In the genomic region with DNA sequence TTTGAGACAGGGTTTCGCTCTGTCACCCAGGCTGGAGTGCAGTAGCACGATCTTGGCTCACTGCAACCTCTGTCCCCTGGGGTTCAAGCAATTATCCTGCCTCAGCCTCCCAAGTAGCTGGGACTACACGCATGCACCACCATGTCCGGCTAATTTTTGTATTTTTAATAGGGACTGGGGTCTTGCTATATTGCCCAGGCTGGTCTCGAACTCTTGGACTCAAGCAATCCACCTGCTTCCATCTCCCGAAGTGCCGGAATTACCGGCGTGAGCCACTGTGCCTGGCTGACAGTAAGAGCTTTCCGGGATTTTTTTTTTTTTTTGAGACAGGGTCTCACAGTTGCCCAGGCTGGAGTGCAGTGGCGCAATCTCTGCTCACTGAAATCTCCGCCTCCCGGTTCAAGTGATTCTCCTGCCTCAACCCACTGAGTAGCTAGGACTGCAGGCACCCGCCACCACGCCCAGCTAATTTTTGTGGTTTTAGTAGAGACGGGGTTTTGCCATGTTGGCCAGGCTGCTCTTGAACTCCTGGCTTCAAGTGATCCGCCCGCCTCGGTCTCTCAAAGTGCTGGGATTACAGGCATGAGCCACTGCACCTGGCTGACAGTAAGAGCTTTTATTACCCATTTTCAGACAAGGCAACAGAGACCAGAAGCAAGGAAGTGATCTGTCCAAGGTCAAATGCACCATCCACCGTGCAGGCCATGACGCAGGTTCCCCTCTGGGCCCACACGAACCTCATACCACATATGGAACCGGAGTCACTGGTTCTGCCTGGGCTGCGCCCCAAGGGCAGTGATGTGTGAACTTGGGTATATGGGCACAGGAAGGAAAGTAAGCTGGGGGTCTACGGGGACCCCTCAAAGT, we compare ENCODE assay signal across 9 cellular contexts. TPM values are rescaled to one million over a fixed set of nuclear protein-coding genes. Genes with fewer than 3 reads are reported as not detected.
DNase-seq lines count a peak whose midpoint lies in the region; ATAC-seq, FAIRE-seq and TF ChIP-seq lines count a peak whose summit lies in the region.
"Had no signal": no experiment of that assay in that cellular context is flagged by ENCODE, and none has a peak within 500 bp of the region (broad histone marks: within the 10 kb centered on the region; RNA-seq: fewer than 3 reads in every experiment).

No MANE protein-coding gene starts in this region.

- POLR2A ChIA-PET in T-cell (lab: Charles Lee) = interaction anchor here (0.5 to 0.6 kb wide), 5 partner anchors 7 to 57 kb away, joined by 3 to 9 read pairs (median 4); no protein-coding TSS in a partner anchor

- peaks cover 62% of the 10 kb centered on the region for H3K4me1 Mint-ChIP-seq in activated naive CD4-positive, alpha-beta T cell treated with anti-CD3 and anti-CD28 coated beads for 36 hours (ENCODE audit: low read depth)
- peaks cover 60 to 88% (median 86%) of the 10 kb centered on the region in 3 donors for H3K4me1 Mint-ChIP-seq in T-cell

- H3K27me3 Mint-ChIP-seq in activated naive CD4-positive, alpha-beta T cell treated with anti-CD3 and anti-CD28 coated beads for 36 hours (ENCODE audit: low read depth) = no peaks in the 10 kb centered on the region
- no peaks in the 10 kb centered on the region for H3K27me3 Mint-ChIP-seq in T-cell

- peak overlapping the region; percentile 98 for H3K27ac ChIP-seq in thymus (ENCODE audit: low read depth)

- TF ChIP-seq CTCF in fibroblast of villous mesenchyme (IDR thresholded peaks at IDR 0.05; ENCODE audit: insufficient read depth, low read depth, low read length) = no peak

- peaks cover 38% of the 10 kb centered on the region for H3K36me3 ChIP-seq in thymus (ENCODE audit: control insufficient read depth, insufficient read depth)

- H3K4me3 Mint-ChIP-seq in activated naive CD4-positive, alpha-beta T cell treated with anti-CD3 and anti-CD28 coated beads for 36 hours = peak overlapping the region; percentile 63
- peak overlapping the region; percentile 14 to 69 (median 49) for H3K4me3 Mint-ChIP-seq in T-cell

- no peaks in the 10 kb centered on the region for H3K9me3 ChIP-seq in thymus (ENCODE audit: control insufficient read depth)

- CTCF ChIA-PET in activated naive CD4-positive, alpha-beta T cell treated with anti-CD3 and anti-CD28 coated beads for 36 hours (lab: Charles Lee) = interaction anchor here (0.6 to 2.1 kb wide), 6 partner anchors 14 to 48 kb away, joined by 3 to 9 read pairs (median 4); partner anchors contain the start of gene IL27RA
- CTCF ChIA-PET in T-cell (lab: Charles Lee) = interaction anchor here in 1 of 2 donors (0.6 kb wide), 1 partner anchor 92 kb away, joined by 6 read pairs; no protein-coding TSS in a partner anchor

- peak overlapping the region; percentile 98 for H3K27ac Mint-ChIP-seq in activated naive CD4-positive, alpha-beta T cell treated with anti-CD3 and anti-CD28 coated beads for 36 hours
- peak overlapping the region; percentile 97 to 98 for H3K27ac Mint-ChIP-seq in T-cell

- H3K9me3 Mint-ChIP-seq in activated naive CD4-positive, alpha-beta T cell treated with anti-CD3 and anti-CD28 coated beads for 36 hours = no peaks in the 10 kb centered on the region
- H3K9me3 Mint-ChIP-seq in T-cell = no peaks in the 10 kb centered on the region

- FAIRE-seq in H54 (lab: Jason Lieb, UNC) = no peak

- intact Hi-C loops in activated naive CD4-positive, alpha-beta T cell treated with anti-CD3 and anti-CD28 coated beads for 36 hours (cut with micrococcal nuclease) = no loop called here

- TF ChIP-seq POLR2A in H54 (IDR thresholded peaks at IDR 0.05; ENCODE audit: low read depth, low read length) = no peak

- 86% methylated on average over 25 of the region's 25 CpGs for WGBS in thymus

- ATAC-seq in T-cell (replicated peaks in 1 of 4) (no peak), GM19395 (IDR thresholded peaks at IDR 0.05; ENCODE audit: unreplicated experiment) (no peak)

- H3K4me3 ChIP-seq in fibroblast of villous mesenchyme (ENCODE audit: low read depth, low read length) = no peak overlapping the region
- H3K4me3 ChIP-seq in thymus (ENCODE audit: low read length) = no peak overlapping the region

- H3K36me3 Mint-ChIP-seq in activated naive CD4-positive, alpha-beta T cell treated with anti-CD3 and anti-CD28 coated beads for 36 hours (ENCODE audit: low read depth) = peaks cover 10% of the 10 kb centered on the region
- peaks cover 15% of the 10 kb centered on the region for H3K36me3 Mint-ChIP-seq in T-cell

- H3K27me3 ChIP-seq in thymus (ENCODE audit: control insufficient read depth, insufficient read depth) = no peaks in the 10 kb centered on the region

- DNase-seq in activated naive CD4-positive, alpha-beta T cell treated with anti-CD3 and anti-CD28 coated beads for 36 hours = peak; percentile 41
- DNase-seq in activated naive CD4-positive, alpha-beta T cell treated with anti-CD3 and anti-CD28 coated beads, Interleukin-2, amount 50 U/mL, for 16 hours = no peak
- peak in 3 of 34 experiments; percentile 7 to 39 (median 33) for DNase-seq in T-cell
- DNase-seq in fibroblast of villous mesenchyme (ENCODE audit: low read depth) = peak; percentile 71
- DNase-seq in stimulated activated CD4-positive, alpha-beta T cell treated with anti-CD3 and anti-CD28 coated beads, Interleukin-4, amount 100 ng/mL, for 1 hour = no peak
- DNase-seq in H54 (ENCODE audit: insufficient read length, low spot score) = no peak
- DNase-seq: activated gamma-delta T cell treated with Interleukin-2 at 50 U/mL for 16 hours had no signal

- H3K4me1 ChIP-seq in thymus (ENCODE audit: control insufficient read depth, insufficient read depth, low read length) = peaks cover 50% of the 10 kb centered on the region

RNA-seq across cellular contexts. Expression of gene RFX1, which starts 21.0 kb away (rescaled TPM):
- total RNA-seq in activated naive CD4-positive, alpha-beta T cell treated with anti-CD3 and anti-CD28 coated beads for 36 hours = 10 to 100 TPM; 13.8 to 14.0 TPM
- total RNA-seq in T-cell = 10 to 100 TPM; 18.4 to 27.1 (median 23.1) TPM
- total RNA-seq in fibroblast of villous mesenchyme = 2.3 and 2.6 TPM in 2 replicates
- 5.7 TPM for polyA plus RNA-seq in thymus

RNA-seq across cellular contexts. Expression of gene DCAF15, which starts 32.8 kb away (rescaled TPM):
- total RNA-seq in activated naive CD4-positive, alpha-beta T cell treated with anti-CD3 and anti-CD28 coated beads for 36 hours = 10 to 100 TPM; 67.7 to 70.6 TPM
- total RNA-seq in T-cell (100 to 1,000 TPM in 3 of 5 donors, 10 to 100 TPM in 2; 67.3 to 118 (median 110) TPM), fibroblast of villous mesenchyme (13.4 and 13.9 TPM in 2 replicates)
- polyA plus RNA-seq in thymus = 95.4 TPM

RNA-seq across cellular contexts. Expression of gene RLN3, which starts 42.8 kb away (rescaled TPM):
- total RNA-seq in activated naive CD4-positive, alpha-beta T cell treated with anti-CD3 and anti-CD28 coated beads for 36 hours = not detected
- total RNA-seq in T-cell (not detected), fibroblast of villous mesenchyme (not detected in 2 replicates)
- 0.18 TPM for polyA plus RNA-seq in thymus

RNA-seq across cellular contexts. Expression of gene IL27RA, which starts 46.5 kb away (rescaled TPM):
- total RNA-seq in activated naive CD4-positive, alpha-beta T cell treated with anti-CD3 and anti-CD28 coated beads for 36 hours = 10 to 100 TPM; 59.3 to 59.4 TPM
- 10 to 100 TPM; 44.2 to 82.4 (median 66.5) TPM for total RNA-seq in T-cell
- 2.9 and 3.9 TPM in 2 replicates for total RNA-seq in fibroblast of villous mesenchyme
- 19.1 TPM for polyA plus RNA-seq in thymus

RNA-seq across cellular contexts. Expression of gene PODNL1, which starts 46.9 kb away (rescaled TPM):
- total RNA-seq in activated naive CD4-positive, alpha-beta T cell treated with anti-CD3 and anti-CD28 coated beads for 36 hours = under 1 TPM in 1 of 2 experiments, not detected in 1; 0.29 TPM
- total RNA-seq in T-cell = under 1 TPM in 1 of 5 donors, not detected in 4; 0.09 TPM
- 2.6 TPM in 2 replicates for total RNA-seq in fibroblast of villous mesenchyme
- 0.94 TPM for polyA plus RNA-seq in thymus

Comparison
In these comparisons a context has a peak if more than half of its experiments do, and no peak if none do; other contexts are left out.
1. DNase-seq: peak in activated naive CD4-positive, alpha-beta T cell treated with anti-CD3 and anti-CD28 coated beads for 36 hours (single experiment) and fibroblast of villous mesenchyme (single experiment); none in activated naive CD4-positive, alpha-beta T cell treated with anti-CD3 and anti-CD28 coated beads, Interleukin-2, amount 50 U/mL, for 16 hours (single experiment), stimulated activated CD4-positive, alpha-beta T cell treated with anti-CD3 and anti-CD28 coated beads, Interleukin-4, amount 100 ng/mL, for 1 hour (single experiment) and H54 (single experiment).